Comparison of ENCODE assay signal across 22 cellular contexts in the genomic region with DNA sequence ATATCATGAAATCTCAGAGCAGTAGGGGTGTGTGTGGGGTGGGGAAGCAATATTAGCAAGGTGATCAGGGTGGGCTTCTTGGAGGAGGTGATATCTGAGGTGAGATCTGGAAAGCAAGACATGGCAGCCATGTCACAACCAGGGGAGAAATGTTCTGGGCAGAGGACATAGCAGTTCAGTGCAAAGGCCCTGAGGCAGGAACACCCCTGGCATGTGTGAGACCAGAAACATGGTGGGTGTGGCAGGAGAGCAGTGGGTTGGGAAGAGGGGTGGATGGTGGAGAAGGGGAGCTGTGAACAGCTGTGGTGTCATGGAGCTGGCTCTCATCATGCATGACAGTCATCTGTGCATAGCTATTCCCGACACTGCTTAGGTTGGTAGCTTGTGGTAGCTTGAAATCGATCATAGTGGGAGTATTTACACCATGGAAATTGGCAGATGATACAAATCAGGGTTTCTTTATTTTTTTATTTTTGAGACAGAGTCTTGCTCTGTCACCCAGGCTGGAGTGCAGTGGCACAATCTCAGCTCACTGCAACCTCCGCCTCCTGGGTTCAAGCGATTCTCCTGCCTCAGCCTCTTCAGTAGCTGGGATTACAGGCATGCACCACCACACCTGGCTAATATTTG. TPM values are rescaled to one million over a fixed set of nuclear protein-coding genes. Genes with fewer than 3 reads are reported as not detected.
"Had no signal": no experiment of that assay in that cellular context is flagged by ENCODE, and none has a peak within 500 bp of the region (broad histone marks: within the 10 kb centered on the region; RNA-seq: fewer than 3 reads in every experiment).

No MANE protein-coding gene starts in this region.

- ATAC-seq: left lung, lower lobe of right lung, natural killer cell had no signal

- H3K36me3 ChIP-seq: colonic mucosa, left lung, lower lobe of right lung, neutrophil, right atrium auricular region had no signal

- H3K27ac Mint-ChIP-seq: immature natural killer cell, memory B cell, mesothelial cell of epicardium, natural killer cell had no signal

- DNase-seq: colonic mucosa; effector CD4-positive, alpha-beta T cell; foreskin melanocyte; head of caudate nucleus; immature natural killer cell; left lung; natural killer cell; posterior cingulate gyrus; small intestine; stimulated activated CD4-positive, alpha-beta T cell treated with anti-CD3 and anti-CD28 coated beads, Interleukin-2, amount 100 ng/mL, for 48 hours; stimulated activated naive CD4-positive, alpha-beta T cell treated with Interleukin-2 at 50 U/mL for 16 hours; trophoblast cell had no signal

- H3K4me3 Mint-ChIP-seq: immature natural killer cell, memory B cell, mesothelial cell of epicardium, natural killer cell had no signal

- H3K4me1 Mint-ChIP-seq: immature natural killer cell, memory B cell, natural killer cell had no signal

- H3K4me3 ChIP-seq: colonic mucosa, left lung, lower lobe of right lung, right atrium auricular region had no signal

- H3K27ac ChIP-seq: colonic mucosa, left lung, lower lobe of right lung, neutrophil, right atrium auricular region had no signal

- H3K4me1 ChIP-seq: colonic mucosa, left lung, lower lobe of right lung, right atrium auricular region had no signal

- H3K9me3 Mint-ChIP-seq: immature natural killer cell, memory B cell, natural killer cell had no signal

- H3K27me3 ChIP-seq: colonic mucosa, right atrium auricular region had no signal

- H3K36me3 Mint-ChIP-seq: immature natural killer cell, memory B cell, mesothelial cell of epicardium, natural killer cell had no signal

- H3K9me3 ChIP-seq: colonic mucosa, left lung, lower lobe of right lung, neutrophil, right atrium auricular region had no signal

RNA-seq across cellular contexts. Expression of gene MPPED1, which starts 17.9 kb away (rescaled TPM):
- total RNA-seq: dermis microvascular lymphatic vessel endothelial cell, left lung, lower lobe of right lung, mucosa of gallbladder, myocyte, natural killer cell, osteocyte, right atrium auricular region had no signal
- polyA plus RNA-seq: immature natural killer cell, keratinocyte had no signal

RNA-seq across cellular contexts. Expression of gene SCUBE1, which starts 50.8 kb away (rescaled TPM):
- total RNA-seq: myocyte had no signal
- polyA plus RNA-seq: keratinocyte had no signal
